Comparison of ENCODE assay signal across 20 cellular contexts in genomic region chrX:9349572-9350259, GRCh38.
DNase-seq lines count a peak whose midpoint lies in the region; ATAC-seq and TF ChIP-seq lines count a peak whose summit lies in the region.
"Had no signal": no experiment of that assay in that cellular context is flagged by ENCODE, and none has a peak within 500 bp of the region (broad histone marks: within the 10 kb centered on the region; RNA-seq: fewer than 3 reads in every experiment).

No MANE protein-coding gene starts in this region.

- peak; percentile 19 for DNase-seq in AG20443 (ENCODE audit: low spot score)
- peak; percentile 20 for DNase-seq in HFFc6
- peak; percentile 36 for DNase-seq in SW480 (ENCODE audit: low spot score)
- peak; percentile 52 for DNase-seq in fibroblast of the aortic adventitia (ENCODE audit: low read depth)
- no peak for DNase-seq in effector CD8-positive, alpha-beta T cell (lab: John Stamatoyannopoulos, UW)
- no peak for DNase-seq in NCI-H1105 treated with DMSO at 0.1 percent for 48 hours (lab: John Stamatoyannopoulos, UW)
- DNase-seq in UCSD-AML1 (lab: John Stamatoyannopoulos, UW; ENCODE audit: unreplicated experiment): no peak
- DNase-seq: activated B cell treated with CpG ODN at 0.5 μM for 24 hours, cortex of kidney, DMS 273 treated with DMSO at 0.1 percent for 48 hours, heart left ventricle, mesendoderm, NCI-H1092 treated with DMSO at 0.1 percent for 48 hours, NCI-H774, Peyer's patch, T-helper 1 cell had no signal

- no peaks in the 10 kb centered on the region; the same call in 1 of the 2 replicates for H3K27me3 Mint-ChIP-seq in HFFc6 (ENCODE audit: insufficient read depth)
- H3K27me3 Mint-ChIP-seq: activated B cell treated with CpG ODN at 0.5 μM for 24 hours, IgD-negative memory B cell had no signal

- H3K4me3 Mint-ChIP-seq in HFFc6: peak overlapping the region; percentile 77
- H3K4me3 Mint-ChIP-seq: activated B cell treated with CpG ODN at 0.5 μM for 24 hours had no signal

- H3K27ac Mint-ChIP-seq in HFFc6: peak overlapping the region; percentile 80
- H3K27ac Mint-ChIP-seq: activated B cell treated with CpG ODN at 0.5 μM for 24 hours; activated T-helper 2 cell treated with anti-CD3 and anti-CD28 coated beads, Interferon-gamma antibody, Interleukin-2, Interleukin-4, amounts not matched to agents 10 μg/mL and 5 μg/mL and 100 μg/mL, durations not matched to agents 14 hours and 24 hours and 36 hours; IgD-negative memory B cell had no signal

- H3K4me1 Mint-ChIP-seq in HFFc6 (ENCODE audit: low read depth): peaks cover 41% of the 10 kb centered on the region

- H3K36me3 Mint-ChIP-seq in HFFc6 (ENCODE audit: low read depth): no peaks in the 10 kb centered on the region
- H3K36me3 Mint-ChIP-seq: IgD-negative memory B cell had no signal

- TF ChIP-seq CTCF in HFFc6 (IDR thresholded peaks at IDR 0.05) (no peak), fibroblast of the aortic adventitia (IDR thresholded peaks at IDR 0.05; ENCODE audit: insufficient read depth, low read length) (no peak)

- no peaks in the 10 kb centered on the region for H3K9me3 Mint-ChIP-seq in HFFc6
- H3K9me3 Mint-ChIP-seq: activated B cell treated with CpG ODN at 0.5 μM for 24 hours; activated T-helper 2 cell treated with anti-CD3 and anti-CD28 coated beads, Interferon-gamma antibody, Interleukin-2, Interleukin-4, amounts not matched to agents 10 μg/mL and 5 μg/mL and 100 μg/mL, durations not matched to agents 14 hours and 24 hours and 36 hours had no signal

- no peak for ATAC-seq in HG03432 (IDR thresholded peaks at IDR 0.05; ENCODE audit: unreplicated experiment)
- ATAC-seq: esophagus mucosa, heart left ventricle had no signal

- H3K4me3 ChIP-seq in fibroblast of the aortic adventitia (ENCODE audit: low read depth, low read length): no peak overlapping the region
- H3K4me3 ChIP-seq: heart left ventricle, Peyer's patch had no signal

Comparison
In these comparisons a context has a peak if more than half of its experiments do, and no peak if none do; other contexts are left out.
1. DNase-seq: peak in AG20443 (single experiment), HFFc6 (single experiment), SW480 (single experiment) and fibroblast of the aortic adventitia (single experiment); none in effector CD8-positive, alpha-beta T cell (single experiment), NCI-H1105 treated with DMSO at 0.1 percent for 48 hours (single experiment) and UCSD-AML1 (single experiment).